ENCODE assay signal across 16 cellular contexts in the genomic region with DNA sequence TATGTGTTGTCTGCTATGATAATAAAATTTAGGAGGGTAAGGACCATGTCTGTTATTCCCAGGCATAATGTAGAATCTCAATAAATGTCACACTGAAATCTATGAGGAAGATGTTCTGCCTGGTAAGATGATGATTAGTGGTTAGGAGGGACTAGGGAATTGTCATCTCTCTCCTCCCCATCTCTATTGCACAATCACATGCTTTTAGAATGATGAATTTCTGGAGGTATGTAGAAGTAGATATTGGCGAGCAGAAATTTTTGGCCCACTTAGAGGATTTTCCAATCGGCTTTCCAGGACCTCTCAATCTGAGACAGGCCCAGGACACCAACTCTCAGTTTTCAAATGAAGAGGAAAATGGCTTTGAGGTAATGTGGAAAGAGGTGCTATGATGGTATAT. TPM values are rescaled to one million over a fixed set of nuclear protein-coding genes. Genes with fewer than 3 reads are reported as not detected.
DNase-seq lines count a peak whose midpoint lies in the region; ATAC-seq and TF ChIP-seq lines count a peak whose summit lies in the region.
"Had no signal": no experiment of that assay in that cellular context is flagged by ENCODE, and none has a peak within 500 bp of the region (broad histone marks: within the 10 kb centered on the region; RNA-seq: fewer than 3 reads in every experiment).

No MANE protein-coding gene starts in this region.

- H3K27me3 ChIP-seq in adipocyte (replicated peaks; ENCODE audit: control insufficient read depth, insufficient read depth, low read length), result no peaks in the 10 kb centered on the region
- H3K27me3 ChIP-seq: body of pancreas had no signal

- H3K27ac Mint-ChIP-seq in HFFc6 (peak overlapping the region; percentile 75), immature natural killer cell (peak overlapping the region in 1 of 6 donors; percentile 67)
- H3K27ac Mint-ChIP-seq: activated T-cell treated with anti-CD3 and anti-CD28 coated beads, Interleukin-2, amount 50 U/mL, for 24 hours; stimulated activated naive CD8-positive, alpha-beta T cell treated with anti-CD3 and anti-CD28 coated beads, Interleukin-15, amount 100 ng/mL, for 72 hours had no signal

- peaks cover 10% of the 10 kb centered on the region for H3K27me3 Mint-ChIP-seq in HFFc6 (ENCODE audit: insufficient read depth)
- peaks cover 10 to 27% (median 15%) of the 10 kb centered on the region in 3 donors for H3K27me3 Mint-ChIP-seq in immature natural killer cell (ENCODE audit: low read depth in 3 of 3)

- no peaks in the 10 kb centered on the region for H3K36me3 ChIP-seq in adipocyte (ENCODE audit: control insufficient read depth, insufficient read depth, low read length, severe bottlenecking)
- H3K36me3 ChIP-seq: Peyer's patch had no signal

- peaks cover 46% of the 10 kb centered on the region for H3K4me1 ChIP-seq in adipocyte (ENCODE audit: control insufficient read depth, insufficient read depth, low read length)

- TF ChIP-seq CTCF in AG10803 (conservative IDR thresholded peaks at IDR 0.05; ENCODE audit: low read length), result no peak
- TF ChIP-seq CTCF in HFFc6 (IDR thresholded peaks at IDR 0.05), result no peak

- H3K9me3 ChIP-seq in adipocyte (ENCODE audit: control insufficient read depth, low read length), result no peaks in the 10 kb centered on the region
- H3K9me3 ChIP-seq: body of pancreas, Peyer's patch had no signal

- peak; percentile 92 for DNase-seq in AG10803 (ENCODE audit: low read depth)
- peak; percentile 88 for DNase-seq in HFFc6
- peak; percentile 72 for DNase-seq in adipocyte (ENCODE audit: low read depth)
- no peak for DNase-seq in immature natural killer cell
- no peak for DNase-seq in substantia nigra (lab: John Stamatoyannopoulos, UW)
- DNase-seq: activated T-cell treated with anti-CD3 and anti-CD28 coated beads, Interleukin-2, amount 50 U/mL, for 24 hours; body of pancreas; NCI-H446 treated with DMSO at 0.1 percent for 48 hours; Peyer's patch; retina; stimulated activated naive CD8-positive, alpha-beta T cell treated with anti-CD3 and anti-CD28 coated beads, Interleukin-15, amount 100 ng/mL, for 72 hours had no signal

- H3K4me3 ChIP-seq in AG10803 (ENCODE audit: low read length) (no peak overlapping the region), adipocyte (ENCODE audit: low read length) (no peak overlapping the region)
- H3K4me3 ChIP-seq: body of pancreas, Peyer's patch had no signal

- H3K36me3 Mint-ChIP-seq in HFFc6 (ENCODE audit: low read depth) (peaks cover 19% of the 10 kb centered on the region; the same call in 1 of the 2 replicates), immature natural killer cell (no peaks in the 10 kb centered on the region)

- H3K27ac ChIP-seq in substantia nigra (ENCODE audit: low read depth, low read length, poor library complexity, severe bottlenecking), result no peak overlapping the region
- H3K27ac ChIP-seq: body of pancreas, C4-2B, epithelial cell of prostate, Peyer's patch had no signal

- H3K4me1 Mint-ChIP-seq in HFFc6 (ENCODE audit: low read depth) (peaks cover 68% of the 10 kb centered on the region), immature natural killer cell (peaks cover 56 to 60% of the 10 kb centered on the region in 2 donors)

- no peak for ATAC-seq in GM21825 (IDR thresholded peaks at IDR 0.05; ENCODE audit: unreplicated experiment)
- no peak for ATAC-seq in HG02623 (IDR thresholded peaks at IDR 0.05; ENCODE audit: unreplicated experiment)
- ATAC-seq in HG03097 (IDR thresholded peaks at IDR 0.05; ENCODE audit: low FRiP score, unreplicated experiment), result no peak
- ATAC-seq: body of pancreas; stimulated activated naive CD8-positive, alpha-beta T cell treated with anti-CD3 and anti-CD28 coated beads, Interleukin-15, amount 100 ng/mL, for 72 hours had no signal

- H3K9me3 Mint-ChIP-seq in HFFc6 (no peaks in the 10 kb centered on the region), immature natural killer cell (no peaks in the 10 kb centered on the region)
- H3K9me3 Mint-ChIP-seq: activated T-cell treated with anti-CD3 and anti-CD28 coated beads, Interleukin-2, amount 50 U/mL, for 24 hours; stimulated activated naive CD8-positive, alpha-beta T cell treated with anti-CD3 and anti-CD28 coated beads, Interleukin-15, amount 100 ng/mL, for 72 hours had no signal

- H3K4me3 Mint-ChIP-seq in HFFc6, result peak overlapping the region; percentile 50
- peak overlapping the region in 4 of 5 donors; percentile 27 to 88 (median 56) for H3K4me3 Mint-ChIP-seq in immature natural killer cell
- H3K4me3 Mint-ChIP-seq: activated T-cell treated with anti-CD3 and anti-CD28 coated beads, Interleukin-2, amount 50 U/mL, for 24 hours had no signal

- H3K9ac ChIP-seq in adipocyte (ENCODE audit: low read length), result no peak overlapping the region

RNA-seq across cellular contexts. Expression of gene PITX3, which starts 2.0 kb away (rescaled TPM):
- under 1 TPM in 1 of 6 experiments, not detected in 5; 0.14 TPM for total RNA-seq in HFFc6 (2021; fragmentation: NEBNext Ultra II Directional; extraction: Animal tissue kit (Norgen Biotek cat#: 25700))
- polyA plus RNA-seq in immature natural killer cell, result not detected
- total RNA-seq: body of pancreas, Peyer's patch had no signal

RNA-seq across cellular contexts. Expression of gene GBF1, which starts 2.0 kb away (rescaled TPM):
- 10 to 100 TPM; 67.2 to 83.6 (median 74.2) TPM for total RNA-seq in HFFc6 (2021; fragmentation: NEBNext Ultra II Directional; extraction: Animal tissue kit (Norgen Biotek cat#: 25700))
- 10 to 100 TPM in 1 of 3 donors, 1 to 10 TPM in 2; 3.5 to 23.2 (median 7.3) TPM for polyA plus RNA-seq in immature natural killer cell

RNA-seq across cellular contexts. Expression of gene ELOVL3, which starts 17.2 kb away (rescaled TPM):
- total RNA-seq in HFFc6 (2021; fragmentation: NEBNext Ultra II Directional; extraction: Animal tissue kit (Norgen Biotek cat#: 25700)), result under 1 TPM in 4 of 6 experiments, not detected in 2; 0.11 to 0.21 (median 0.16) TPM
- polyA plus RNA-seq in immature natural killer cell, result not detected
- total RNA-seq: body of pancreas, Peyer's patch had no signal

Comparison
In these comparisons a context has a peak if more than half of its experiments do, and no peak if none do; other contexts are left out.
1. DNase-seq: peak in AG10803 (single experiment), HFFc6 (single experiment) and adipocyte (single experiment); none in immature natural killer cell (0 of 3) and substantia nigra (0 of 49).